8 cellular contexts compared by ENCODE assay signal in the genomic region with DNA sequence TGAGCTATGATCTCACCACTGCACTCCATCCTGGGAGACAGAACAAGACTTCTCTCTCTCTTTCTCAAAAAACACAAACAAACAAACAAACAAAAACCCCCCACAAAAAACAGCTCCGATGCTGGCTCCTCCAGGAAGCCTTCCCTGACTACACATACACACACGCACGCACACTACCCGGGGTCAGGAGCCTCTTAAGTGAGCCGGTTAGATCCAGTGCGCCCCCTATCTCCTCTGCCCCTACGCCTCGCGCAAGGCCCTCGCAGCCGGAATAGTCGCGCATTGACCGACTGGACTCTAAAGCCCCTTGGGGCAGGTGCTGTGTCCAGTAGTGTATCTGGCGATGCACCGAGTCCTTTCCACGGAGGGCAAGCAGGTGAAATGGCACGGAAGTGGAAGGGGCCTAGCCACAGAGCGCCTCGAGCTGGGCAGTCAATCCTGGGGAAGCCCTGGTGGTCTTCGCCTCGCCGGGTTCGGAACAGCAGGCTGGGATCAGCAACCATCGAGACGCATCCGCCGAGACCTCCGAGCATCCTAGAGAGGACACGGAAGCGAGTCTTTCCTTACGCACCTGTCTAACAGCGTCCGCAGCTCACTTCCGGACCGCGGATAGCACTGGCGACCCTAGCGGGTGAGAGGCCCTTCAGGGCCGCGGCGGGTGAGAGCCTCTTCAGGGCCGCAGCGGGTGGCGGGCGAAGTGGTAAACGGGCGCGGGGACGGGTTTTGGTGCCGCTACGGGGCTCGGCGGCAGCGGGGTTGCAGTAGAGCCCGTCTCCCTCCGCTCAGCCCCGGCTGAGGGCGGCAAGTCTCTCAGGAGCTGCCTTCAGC.
DNase-seq lines count a peak whose midpoint lies in the region; ATAC-seq and TF ChIP-seq lines count a peak whose summit lies in the region.

A gene (plus strand): TSS at position 588 of the 828 bp plus-strand sequence. CDS start 2,661 bp downstream, outside the sequence.

- peak within 1 kb of the TSS; percentile 96 to 98 for H3K4me3 ChIP-seq in mucosa of rectum (ENCODE audit: low read length in 2 of 2)

- no peaks in the 10 kb centered on the region for H3K9me3 ChIP-seq in mucosa of rectum (ENCODE audit: control insufficient read depth in 2 of 2, low read length in 2 of 2)

- no peaks in the 10 kb centered on the region for H3K27me3 ChIP-seq in mucosa of rectum (ENCODE audit: control insufficient read depth in 2 of 2, insufficient read depth in 2 of 2, low read length in 2 of 2)

- peak within 1 kb of the TSS; percentile 86 to 96 for H3K9ac ChIP-seq in mucosa of rectum (ENCODE audit: low read depth in 1 of 2, low read length in 2 of 2)

- TF ChIP-seq POLR2A in erythroblast (IDR thresholded peaks at IDR 0.05; ENCODE audit: low read length) = peak; percentile 82

- peaks cover 25 to 29% of the 10 kb centered on the region in 2 donors for H3K36me3 ChIP-seq in mucosa of rectum (ENCODE audit: control insufficient read depth in 2 of 2, insufficient read depth in 2 of 2, low read length in 2 of 2)

- peak; percentile 92 for ATAC-seq in GM21447 (IDR thresholded peaks at IDR 0.05; ENCODE audit: unreplicated experiment)

- DNase-seq in DMS 273 treated with DMSO at 0.1 percent for 48 hours (lab: John Stamatoyannopoulos, UW) (peak; percentile 92), HuH-7.5 (ENCODE audit: low spot score) (peak; percentile 90), OCI-M1 (lab: John Stamatoyannopoulos, UW) (peak; percentile 99), activated T-cell treated with anti-CD3 and anti-CD28 coated beads for 4 hours (peak; percentile 74), erythroblast (lab: John Stamatoyannopoulos, UW) (peak; percentile 94 to 95)
- peak; percentile 90 for DNase-seq in stimulated activated CD8-positive, alpha-beta memory T cell treated with anti-CD3 and anti-CD28 coated beads, Interleukin-4, amount 100 ng/mL, for 48 hours

- peaks cover 7 to 8% of the 10 kb centered on the region in 2 donors for H3K4me1 ChIP-seq in mucosa of rectum (ENCODE audit: control insufficient read depth in 2 of 2, insufficient read depth in 2 of 2, low read length in 2 of 2)

- H3K27ac ChIP-seq in mucosa of rectum (ENCODE audit: low read depth in 2 of 2, low read length in 2 of 2) = peak within 1 kb of the TSS; percentile 66 to 82

Comparison
In these comparisons a context has a peak if more than half of its experiments do, and no peak if none do; other contexts are left out.
1. Peak in every context shown above with its lines: DNase-seq, ATAC-seq, H3K4me3 ChIP-seq and H3K27ac ChIP-seq.